ENCODE assay signal across 8 cellular contexts in the genomic region with DNA sequence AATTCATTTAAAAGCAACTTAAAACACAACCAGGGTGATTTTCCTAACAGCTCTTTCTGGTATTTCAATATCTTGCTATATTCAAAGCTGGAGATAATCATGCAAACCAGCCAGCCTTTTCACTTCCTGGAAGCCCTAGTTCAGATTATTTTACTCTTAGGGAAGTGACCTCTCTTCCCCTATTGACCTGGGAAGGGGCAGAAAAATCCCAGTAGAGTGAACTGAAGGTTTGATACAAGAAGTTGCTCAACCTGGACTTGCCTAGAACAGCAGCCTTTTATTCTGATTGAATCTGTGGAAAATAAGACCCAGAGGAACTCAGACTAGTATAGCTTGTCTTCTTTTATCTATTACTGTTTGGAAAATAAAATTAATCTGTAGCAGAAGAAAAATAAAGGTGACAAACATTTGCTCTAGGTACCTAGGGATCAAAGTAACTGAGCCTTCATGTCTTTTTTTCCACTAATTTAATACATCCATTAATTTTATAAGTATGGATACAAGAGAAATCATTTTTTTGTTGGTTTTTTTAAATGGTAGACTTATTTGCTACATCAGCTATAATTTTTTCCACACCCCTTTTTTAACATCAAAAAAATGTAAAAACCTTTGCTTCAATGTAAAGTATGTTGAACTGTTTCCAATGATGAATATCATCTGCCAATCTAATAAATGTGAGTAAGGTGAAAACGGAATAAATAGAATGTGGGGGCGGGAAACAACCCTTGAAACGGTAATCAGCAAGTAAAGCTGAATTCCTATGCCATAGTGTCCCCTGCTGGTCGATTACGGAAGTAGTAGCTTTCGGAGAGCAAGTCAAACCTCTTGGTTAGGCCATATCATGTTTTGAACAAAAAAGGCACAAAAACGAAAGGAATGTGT.
A peak's percentile ranks its signal among the peaks of the same experiment; 100 is the strongest.
DNase-seq lines count a peak whose midpoint lies in the region; ATAC-seq and TF ChIP-seq lines count a peak whose summit lies in the region.

No MANE protein-coding gene starts in this region.

- CTCF ChIA-PET in PC-9 (lab: Charles Lee): interaction anchor here (0.6 to 1.2 kb wide), 2 partner anchors 631 to 1351 kb away, joined by 4 read pairs; no protein-coding TSS in a partner anchor

- POLR2A ChIA-PET in PC-9 (lab: Charles Lee; ENCODE audit: unreplicated experiment): no interaction called here

- H3F3A ChIP-seq in PC-9 (ENCODE audit: insufficient read depth, low read depth): no peaks in the 10 kb centered on the region

- H3K4me1 ChIP-seq in KMS-11 (ENCODE audit: low read depth, poor library complexity, severe bottlenecking): peaks cover 13% of the 10 kb centered on the region
- H3K4me1 ChIP-seq in PC-9 (replicated peaks; ENCODE audit: insufficient read depth): no peaks in the 10 kb centered on the region

- H4K20me1 ChIP-seq in KMS-11 (ENCODE audit: insufficient read depth) (no peaks in the 10 kb centered on the region), PC-9 (ENCODE audit: insufficient read depth) (no peaks in the 10 kb centered on the region)

- H3K27me3 ChIP-seq in KMS-11 (ENCODE audit: insufficient read depth, low read depth): no peaks in the 10 kb centered on the region
- H3K27me3 ChIP-seq in PC-9 (ENCODE audit: insufficient read depth, low read depth): no peaks in the 10 kb centered on the region

- H2AFZ ChIP-seq in KMS-11 (ENCODE audit: low read depth) (peak overlapping the region; percentile 29; the same call in 1 of the 2 replicates), PC-9 (no peak overlapping the region)

- H3K4me3 ChIP-seq in KMS-11 (IDR thresholded peaks at IDR 0.05; ENCODE audit: insufficient read depth, low read depth, low read length) (no peak overlapping the region), PC-9 (no peak overlapping the region)

- H3K79me2 ChIP-seq in KMS-11 (ENCODE audit: insufficient read depth, low read depth) (no peaks in the 10 kb centered on the region), PC-9 (ENCODE audit: low read depth) (no peaks in the 10 kb centered on the region)

- no peaks in the 10 kb centered on the region for H3K9me3 ChIP-seq in PC-9 (ENCODE audit: insufficient read depth, low read depth)

- BruUV-seq in PC-9 (replicated peaks; lab: Mats Ljungman, UMichigan): no TSS peak

- H3K9me2 ChIP-seq in PC-9 (ENCODE audit: insufficient read depth): no peaks in the 10 kb centered on the region

- no peak overlapping the region for H3K9ac ChIP-seq in KMS-11

- peak; percentile 77 for ATAC-seq in GM21528 (IDR thresholded peaks at IDR 0.05; ENCODE audit: low FRiP score, unreplicated experiment)

- H3K36me3 ChIP-seq in KMS-11 (ENCODE audit: insufficient read depth) (no peaks in the 10 kb centered on the region), PC-9 (ENCODE audit: low read depth) (no peaks in the 10 kb centered on the region)

- intact Hi-C loops in PC-9 (cut with micrococcal nuclease; ENCODE audit: unreplicated experiment): loop anchor here (2.0 to 5.0 kb wide), 4 partner anchors 715 to 1801 kb away; no protein-coding TSS in a partner anchor

- TF ChIP-seq CTCF in KMS-11 (conservative IDR thresholded peaks at IDR 0.05; ENCODE audit: low read depth, low read length) (peak; percentile 99), PC-9 (conservative IDR thresholded peaks at IDR 0.05) (peak; percentile 92)

- H3K4me2 ChIP-seq in KMS-11 (peak overlapping the region; percentile 23; the same call in 1 of the 2 replicates), PC-9 (no peak overlapping the region)

- H3K27ac ChIP-seq in KMS-11 (no peak overlapping the region), PC-9 (no peak overlapping the region)

- DNase-seq in activated CD4-positive, alpha-beta T cell treated with anti-CD3 and anti-CD28 coated beads for 48 hours: peak; percentile 53
- DNase-seq in activated CD4-positive, alpha-beta T cell treated with anti-CD3 and anti-CD28 coated beads, Interleukin-2, amount 50 U/mL, for 4 hours: no peak
- DNase-seq in PC-9: peak in 1 of 2 experiments; percentile 20
- peak; percentile 62 for DNase-seq in dermis blood vessel endothelial cell
- peak; percentile 5 for DNase-seq in myocyte (ENCODE audit: low read depth)
- DNase-seq in DMS79 (lab: John Stamatoyannopoulos, UW): no peak

Comparison
In these comparisons a context has a peak if more than half of its experiments do, and no peak if none do; other contexts are left out.
1. DNase-seq: peak in activated CD4-positive, alpha-beta T cell treated with anti-CD3 and anti-CD28 coated beads for 48 hours (single experiment), dermis blood vessel endothelial cell (single experiment) and myocyte (single experiment); none in activated CD4-positive, alpha-beta T cell treated with anti-CD3 and anti-CD28 coated beads, Interleukin-2, amount 50 U/mL, for 4 hours (0 of 2) and DMS79 (single experiment).